18 cellular contexts compared by ENCODE assay signal in genomic region chr12:38156497-38157245, GRCh38.
"Had no signal": no experiment of that assay in that cellular context is flagged by ENCODE, and none has a peak within 500 bp of the region (broad histone marks: within the 10 kb centered on the region; RNA-seq: fewer than 3 reads in every experiment).

No MANE protein-coding gene starts in this region.

- H3K27me3 ChIP-seq: gastrocnemius medialis, ovary, suprapubic skin, tibial artery, upper lobe of left lung, vagina had no signal

- H3K4me1 Mint-ChIP-seq: naive thymus-derived CD4-positive, alpha-beta T cell; nephron progenitor cell had no signal

- H3K4me3 ChIP-seq: gastrocnemius medialis, left ventricle myocardium inferior, lung, ovary, suprapubic skin, tibial artery, upper lobe of left lung, vagina had no signal

- H3K36me3 ChIP-seq: gastrocnemius medialis, left ventricle myocardium inferior, ovary, suprapubic skin, tibial artery, upper lobe of left lung, vagina had no signal

- H3K4me3 Mint-ChIP-seq: naive thymus-derived CD4-positive, alpha-beta T cell; nephron progenitor cell had no signal

- H3K9me3 ChIP-seq: gastrocnemius medialis, ovary, suprapubic skin, tibial artery, vagina had no signal

- DNase-seq: effector memory CD4-positive, alpha-beta T cell; gastrocnemius medialis; left cardiac atrium; left ventricle myocardium inferior; mesendoderm; naive thymus-derived CD4-positive, alpha-beta T cell; nephron progenitor cell; small intestine; stimulated activated CD4-positive, alpha-beta T cell treated with anti-CD3 and anti-CD28 coated beads, Interleukin-2, amount 100 ng/mL, for 48 hours; stimulated activated naive CD8-positive, alpha-beta T cell treated with anti-CD3 and anti-CD28 coated beads, Interleukin-15, Interleukin-2, amounts not matched to agents 100 U/mL and 50 U/mL, for 24 hours had no signal

- H3K27ac ChIP-seq: gastrocnemius medialis, left ventricle myocardium inferior, ovary, suprapubic skin, tibial artery, upper lobe of left lung, vagina had no signal

- H3K36me3 Mint-ChIP-seq: naive thymus-derived CD4-positive, alpha-beta T cell had no signal

- ATAC-seq: esophagus mucosa; gastrocnemius medialis; left cardiac atrium; naive thymus-derived CD4-positive, alpha-beta T cell; right cardiac atrium; stimulated activated naive CD8-positive, alpha-beta T cell treated with anti-CD3 and anti-CD28 coated beads, Interleukin-15, Interleukin-2, amounts not matched to agents 100 U/mL and 50 U/mL, for 24 hours had no signal

- H3K27ac Mint-ChIP-seq: naive thymus-derived CD4-positive, alpha-beta T cell; nephron progenitor cell had no signal

- H3K4me1 ChIP-seq: gastrocnemius medialis, left ventricle myocardium inferior, suprapubic skin, tibial artery, upper lobe of left lung, vagina had no signal
